In the genomic region with DNA sequence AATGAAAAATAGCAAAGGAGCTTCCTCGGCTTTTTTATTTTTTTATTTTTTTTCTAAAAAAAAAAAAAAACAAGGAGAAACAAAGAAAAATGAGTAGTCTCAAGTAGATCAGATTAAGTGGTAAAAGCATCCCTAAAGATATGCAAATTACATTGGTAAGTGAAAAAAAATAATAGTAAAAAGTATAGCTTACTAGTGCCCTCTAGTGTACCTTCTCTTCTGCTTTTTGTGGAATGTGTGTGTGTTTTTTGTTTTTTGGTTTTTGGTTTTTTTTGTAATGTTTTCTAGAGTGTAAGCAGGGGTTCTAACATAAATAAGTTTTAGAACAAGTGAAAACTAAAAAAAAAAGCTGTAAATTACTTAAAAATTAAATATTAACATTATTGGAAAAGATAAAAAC, we compare ENCODE assay signal across 10 cellular contexts.
A peak's percentile ranks its signal among the peaks of the same experiment; 100 is the strongest.
DNase-seq lines count a peak whose midpoint lies in the region; TF ChIP-seq lines count a peak whose summit lies in the region.
"Had no signal": no experiment of that assay in that cellular context is flagged by ENCODE, and none has a peak within 500 bp of the region (broad histone marks: within the 10 kb centered on the region; RNA-seq: fewer than 3 reads in every experiment).

No MANE protein-coding gene starts in this region.

- H3K4me1 ChIP-seq in PC-9 (replicated peaks; ENCODE audit: insufficient read depth), result no peaks in the 10 kb centered on the region
- H3K4me1 ChIP-seq: esophagus muscularis mucosa had no signal

- CTCF ChIA-PET in PC-9 (lab: Charles Lee), result interaction anchor here (0.6 kb wide), 2 partner anchors 404 to 679 kb away, joined by 3 read pairs; no protein-coding TSS in a partner anchor

- intact Hi-C loops in PC-9 (cut with micrococcal nuclease; ENCODE audit: unreplicated experiment), result no loop called here

- H3K4me3 Mint-ChIP-seq in glutamatergic neuron (ENCODE audit: unreplicated experiment), result no peak overlapping the region
- no peak overlapping the region for H3K4me3 Mint-ChIP-seq in T-helper 2 cell treated with Interferon-gamma antibody and Interleukin-4, amounts not matched to agents 5 μg/mL and 100 μg/mL, for 36 hours

- peaks cover 2% of the 10 kb centered on the region for H3K27me3 Mint-ChIP-seq in glutamatergic neuron (ENCODE audit: unreplicated experiment)
- no peaks in the 10 kb centered on the region for H3K27me3 Mint-ChIP-seq in T-helper 2 cell treated with Interferon-gamma antibody and Interleukin-4, amounts not matched to agents 5 μg/mL and 100 μg/mL, for 36 hours (ENCODE audit: low read depth)

- no peaks in the 10 kb centered on the region for H3K36me3 Mint-ChIP-seq in glutamatergic neuron (ENCODE audit: unreplicated experiment)
- no peaks in the 10 kb centered on the region for H3K36me3 Mint-ChIP-seq in T-helper 2 cell treated with Interferon-gamma antibody and Interleukin-4, amounts not matched to agents 5 μg/mL and 100 μg/mL, for 36 hours (ENCODE audit: low read depth)

- H3K27ac ChIP-seq in C4-2B (no peak overlapping the region), PC-9 (no peak overlapping the region)
- H3K27ac ChIP-seq: esophagus muscularis mucosa, neutrophil had no signal

- TF ChIP-seq CTCF in C4-2B (conservative IDR thresholded peaks at IDR 0.05) (peak; percentile 64), PC-9 (conservative IDR thresholded peaks at IDR 0.05) (peak; percentile 61), glutamatergic neuron (IDR thresholded peaks at IDR 0.05; ENCODE audit: partially characterized antibody, unreplicated experiment) (peak; percentile 67)

- no peaks in the 10 kb centered on the region for H3K36me3 ChIP-seq in PC-9 (ENCODE audit: low read depth)
- H3K36me3 ChIP-seq in H7 (replicated peaks; ENCODE audit: control insufficient read depth, insufficient read depth, low read length), result no peaks in the 10 kb centered on the region
- H3K36me3 ChIP-seq: esophagus muscularis mucosa, neutrophil had no signal

- H4K20me1 ChIP-seq in PC-9 (ENCODE audit: insufficient read depth), result no peaks in the 10 kb centered on the region

- H2AFZ ChIP-seq in PC-9, result no peak overlapping the region

- H3K79me2 ChIP-seq in PC-9 (ENCODE audit: low read depth), result no peaks in the 10 kb centered on the region

- BruUV-seq in PC-9 (replicated peaks; lab: Mats Ljungman, UMichigan), result no TSS peak

- H3F3A ChIP-seq in PC-9 (ENCODE audit: insufficient read depth, low read depth), result no peaks in the 10 kb centered on the region; the same call in 1 of the 2 replicates

- H3K9me3 ChIP-seq in PC-9 (ENCODE audit: insufficient read depth, low read depth), result no peaks in the 10 kb centered on the region
- H3K9me3 ChIP-seq: esophagus muscularis mucosa, neutrophil had no signal

- H3K27ac Mint-ChIP-seq in glutamatergic neuron (ENCODE audit: unreplicated experiment), result peak overlapping the region; percentile 65
- H3K27ac Mint-ChIP-seq in T-helper 2 cell treated with Interferon-gamma antibody and Interleukin-4, amounts not matched to agents 5 μg/mL and 100 μg/mL, for 36 hours, result no peak overlapping the region

- no peaks in the 10 kb centered on the region for H3K9me3 Mint-ChIP-seq in glutamatergic neuron (ENCODE audit: unreplicated experiment)
- H3K9me3 Mint-ChIP-seq in T-helper 2 cell treated with Interferon-gamma antibody and Interleukin-4, amounts not matched to agents 5 μg/mL and 100 μg/mL, for 36 hours, result no peaks in the 10 kb centered on the region

- no peaks in the 10 kb centered on the region for H3K9me2 ChIP-seq in PC-9 (ENCODE audit: insufficient read depth)

- POLR2A ChIA-PET in PC-9 (lab: Charles Lee; ENCODE audit: unreplicated experiment), result interaction anchor here (0.6 kb wide), 1 partner anchor 455 kb away, joined by 3 read pairs; no protein-coding TSS in a partner anchor

- no peak overlapping the region for H3K4me2 ChIP-seq in PC-9

- DNase-seq in HT-29 (ENCODE audit: low spot score) (peak; percentile 4), PC-9 (no peak), glutamatergic neuron (no peak), H7 (no peak), AG20443 (ENCODE audit: low spot score) (no peak)
- no peak for DNase-seq in activated CD8-positive, alpha-beta memory T cell treated with anti-CD3 and anti-CD28 coated beads, Interleukin-2, amount 50 U/mL, for 48 hours
- no peak for DNase-seq in T-helper 2 cell treated with Interferon-gamma antibody and Interleukin-4, amounts not matched to agents 5 μg/mL and 100 μg/mL, for 36 hours (ENCODE audit: low spot score)

- H3K27me3 ChIP-seq in PC-9 (ENCODE audit: insufficient read depth, low read depth) (no peaks in the 10 kb centered on the region), H7 (ENCODE audit: control insufficient read depth, insufficient read depth, low read length) (no peaks in the 10 kb centered on the region)
- H3K27me3 ChIP-seq: esophagus muscularis mucosa, neutrophil had no signal

- H3K4me3 ChIP-seq in PC-9, result no peak overlapping the region
- no peak overlapping the region for H3K4me3 ChIP-seq in H7 (ENCODE audit: insufficient read depth, low read depth, low read length)
- H3K4me3 ChIP-seq: esophagus muscularis mucosa had no signal

- H3K4me1 Mint-ChIP-seq in glutamatergic neuron (ENCODE audit: low read depth, unreplicated experiment), result peaks cover 10% of the 10 kb centered on the region
- H3K4me1 Mint-ChIP-seq in T-helper 2 cell treated with Interferon-gamma antibody and Interleukin-4, amounts not matched to agents 5 μg/mL and 100 μg/mL, for 36 hours (ENCODE audit: low read depth), result no peaks in the 10 kb centered on the region
